Comparison of ENCODE assay signal across 16 cellular contexts in genomic region chr1:6012529-6013318, GRCh38. TPM values are rescaled to one million over a fixed set of nuclear protein-coding genes. Genes with fewer than 3 reads are reported as not detected.
DNase-seq lines count a peak whose midpoint lies in the region; ATAC-seq, FAIRE-seq and TF ChIP-seq lines count a peak whose summit lies in the region.
"Had no signal": no experiment of that assay in that cellular context is flagged by ENCODE, and none has a peak within 500 bp of the region (broad histone marks: within the 10 kb centered on the region; RNA-seq: fewer than 3 reads in every experiment).

No MANE protein-coding gene starts in this region.

- no peak overlapping the region for H2AFZ ChIP-seq in GM12878 (ENCODE audit: control insufficient read depth, low read depth, low read length)

- no peak for TF ChIP-seq RAD21 in GM12878 (IDR thresholded peaks at IDR 0.05; ENCODE audit: insufficient read depth, low read depth, low read length)

- no peak overlapping the region for H3K9ac ChIP-seq in GM12878 (ENCODE audit: control insufficient read depth, insufficient read depth, low read length)

- H3K4me2 ChIP-seq in GM12878 (ENCODE audit: control insufficient read depth, insufficient read depth), result no peak overlapping the region

- FAIRE-seq in GM18507 (lab: Jason Lieb, UNC) (peak; percentile 26), GM12878 (lab: Jason Lieb, UNC) (no peak)

- H3K27me3 ChIP-seq in GM12878 (replicated peaks in 1 of 2; ENCODE audit: control insufficient read depth in 2 of 2, insufficient read depth in 2 of 2, low read length in 1 of 2) (no peaks in the 10 kb centered on the region), right atrium auricular region (no peaks in the 10 kb centered on the region), spleen (replicated peaks in 1 of 7) (no peaks in the 10 kb centered on the region)

- WGBS in GM12878 (ENCODE audit: insufficient coverage, insufficient replicate concordance, low lambda C conversion rate, missing lambda C conversion rate), result 60% methylated on average over 16 of the region's 17 CpGs
- WGBS in spleen, 5 donors, result 78 to 83% (median 80%) methylated on average over 12 to 17 of the region's 17 CpGs

- H4K20me1 ChIP-seq in GM12878 (ENCODE audit: control insufficient read depth, insufficient read depth), result no peaks in the 10 kb centered on the region

- intact Hi-C loops in GM12878 (cut with micrococcal nuclease; ENCODE audit: unreplicated experiment), result no loop called here
- intact Hi-C loops in spleen (cut with DNase I; ENCODE audit: low total_unique reads), result no loop called here

- H3K9me3 ChIP-seq in GM12878 (replicated peaks; ENCODE audit: control insufficient read depth, insufficient read depth, low read length) (no peaks in the 10 kb centered on the region), right atrium auricular region (no peaks in the 10 kb centered on the region), spleen (no peaks in the 10 kb centered on the region)
- H3K9me3 ChIP-seq: stomach had no signal

- ATAC-seq in GM12878 (peak; percentile 47), GM18907 (IDR thresholded peaks at IDR 0.05; ENCODE audit: unreplicated experiment) (no peak)
- ATAC-seq: activated CD4-positive, CD25-positive, alpha-beta regulatory T cell treated with anti-CD3 and anti-CD28 coated beads, Interleukin-2, amount 50 U/mL, for 24 hours; PC-3; sciatic nerve had no signal

- no peak for TF ChIP-seq EP300 in GM12878 (IDR thresholded peaks at IDR 0.05; ENCODE audit: borderline replicate concordance in 1 of 2, control insufficient read depth in 1 of 2, low read depth in 2 of 2, low read length in 2 of 2)

- DNase-seq in GM18507 (ENCODE audit: extremely low spot score, insufficient read length, low read depth) (no peak), GM12878 (ENCODE audit: low read depth, low spot score) (no peak), right atrium auricular region (ENCODE audit: low spot score) (no peak), spleen (peak; percentile 64), superior temporal gyrus (ENCODE audit: extremely low spot score) (no peak)
- no peak for DNase-seq in effector CD8-positive, alpha-beta T cell (lab: John Stamatoyannopoulos, UW)
- DNase-seq: anterior cingulate cortex, NCI-H1105, NCI-H69, PC-3, stomach, T-helper 9 cell had no signal

- SMC1A ChIA-PET in GM12878 (lab: Charles Lee; ENCODE audit: uncharacterized antibody, unreplicated experiment), result no interaction called here

- POLR2A ChIA-PET in GM12878 (lab: Charles Lee), result no interaction called here

- in situ Hi-C loops in GM12878 (cut with MboI), result no loop called here

- TF ChIP-seq POLR2A in GM12878 (IDR thresholded peaks at IDR 0.05; ENCODE audit: low read depth, low read length) (no peak), spleen (IDR thresholded peaks at IDR 0.05) (no peak)

- no TSS peak for BruUV-seq in GM12878 (replicated peaks; lab: Mats Ljungman, UMichigan)

- H3K79me2 ChIP-seq in GM12878 (ENCODE audit: control insufficient read depth, insufficient read depth, low read length), result no peaks in the 10 kb centered on the region

- RAD21 ChIA-PET in GM12878 (lab: Charles Lee; ENCODE audit: unreplicated experiment), result no interaction called here

- peaks cover 5% of the 10 kb centered on the region; the same call in 1 of the 2 replicates for H3K4me1 ChIP-seq in GM12878 (ENCODE audit: control insufficient read depth, insufficient read depth, low read length)
- H3K4me1 ChIP-seq in right atrium auricular region, result peaks cover 0 to 20% of the 10 kb centered on the region in 2 donors
- H3K4me1 ChIP-seq in spleen, result peaks cover 0 to 39% (median 7%) of the 10 kb centered on the region in 6 donors
- H3K4me1 ChIP-seq: stomach had no signal

- CTCF ChIA-PET in GM12878 (lab: Yijun Ruan, JAX), result interaction anchor here (0.8 kb wide), 1 partner anchor 19 kb away, joined by 3 read pairs; no protein-coding TSS in a partner anchor

- H3K4me3 ChIP-seq in GM12878, result no peak overlapping the region
- H3K4me3 ChIP-seq in right atrium auricular region, result no peak overlapping the region
- H3K4me3 ChIP-seq in spleen, result no peak overlapping the region
- H3K4me3 ChIP-seq: SK-N-MC, stomach had no signal

- H3K36me3 ChIP-seq in GM12878 (ENCODE audit: control insufficient read depth in 2 of 2, insufficient read depth in 2 of 2, low read length in 1 of 2), result no peaks in the 10 kb centered on the region; a peak in 1 of 4 replicates
- H3K36me3 ChIP-seq in right atrium auricular region, result no peaks in the 10 kb centered on the region
- H3K36me3 ChIP-seq in spleen, result peaks cover 0 to 47% (median 0%) of the 10 kb centered on the region in 6 donors

- H3K27ac ChIP-seq in GM12878 (ENCODE audit: control insufficient read depth, insufficient read depth), result no peak overlapping the region
- peak overlapping the region; percentile 88 to 91 for H3K27ac ChIP-seq in right atrium auricular region
- H3K27ac ChIP-seq in spleen, result peak overlapping the region in 1 of 8 donors; percentile 31
- H3K27ac ChIP-seq: SK-N-MC, stomach had no signal

- TF ChIP-seq CTCF in GM12878 (IDR thresholded peaks at IDR 0.05 in 2 of 3, conservative IDR thresholded peaks at IDR 0.05 in 1 of 3; ENCODE audit: control insufficient read depth in 2 of 3, extremely low read depth in 1 of 3, insufficient read depth in 1 of 3, low read depth in 3 of 3, low read length in 3 of 3) (no peak), right atrium auricular region (IDR thresholded peaks at IDR 0.05) (no peak), spleen (IDR thresholded peaks at IDR 0.05 in 8 of 11, conservative IDR thresholded peaks at IDR 0.05 in 3 of 11) (no peak)

TF ChIP-seq in GM12878, 131 proteins besides CTCF, POLR2A, EP300 and RAD21 (continues in another document):
- TF ChIP-seq BCLAF1 (IDR thresholded peaks at IDR 0.05) (no peak), CBX5 (IDR thresholded peaks at IDR 0.05; ENCODE audit: low read depth) (no peak), STAT3 (IDR thresholded peaks at IDR 0.05; ENCODE audit: low read depth, low read length) (no peak), ZNF217 (IDR thresholded peaks at IDR 0.05) (no peak)

RNA-seq across cellular contexts. Expression of gene NPHP4, which starts 20.5 kb away (rescaled TPM):
- 33.2 and 39.6 TPM in 2 replicates for total RNA-seq in GM12878 (2013; cell fraction: nucleolus; rRNA removed)
- total RNA-seq in GM12878 (2014; rRNA removed) (3.2 and 3.8 TPM in 2 replicates), GM12878 (2014; rRNA removed; fragmentation: Illumina TruSeq; extraction: Trizol) (2.1 TPM in 2 replicates), GM12878 (2021) (8.3 and 10.5 TPM in 2 replicates), right atrium auricular region (1 to 10 TPM; 3.0 to 4.3 TPM), spleen (10 to 100 TPM in 5 of 7 donors, 1 to 10 TPM in 2; 8.4 to 17.5 (median 10.9) TPM)
- polyA plus RNA-seq in GM12878 (2011; ENCODE audit: low read depth), result 1.9 TPM
- polyA plus RNA-seq in GM12878 (2011; rRNA removed) (1.6 and 2.9 TPM in 2 replicates), GM12878 (2014; fragmentation: Illumina TruSeq; extraction: Trizol) (1.4 and 2.6 TPM in 2 replicates), GM12878 (2014; fragmentation: Nextera tagmentation; extraction: Ambion mirVana) (under 1 TPM; 0.16 to 0.66 TPM), GM12878 (2014; rRNA removed) (5.3 and 6.8 TPM in 2 replicates), GM12878 (2016; fragmentation: Nextera tagmentation; extraction: Ambion mirVana) (1 to 10 TPM; 3.3 TPM), spleen (1 to 10 TPM; 1.2 to 3.4 (median 2.6) TPM)
- 3.3 and 4.8 TPM in 2 replicates for polyA plus RNA-seq in GM12878 (2011; cell fraction: cytosol; rRNA removed)
- 41.4 and 46.9 TPM in 2 replicates for polyA plus RNA-seq in GM12878 (2011; cell fraction: nucleus; rRNA removed)
- 4.5 and 4.6 TPM in 2 replicates for polyA plus RNA-seq in GM12878 (2012)
- 5.6 and 11.7 TPM in 2 replicates for polyA minus RNA-seq in GM12878 (2011; rRNA and poly(A)+ RNA removed)
- polyA minus RNA-seq in GM12878 (2011; cell fraction: cytosol; rRNA and poly(A)+ RNA removed), result 3.8 and 4.0 TPM in 2 replicates
- 11.2 and 18.5 TPM in 2 replicates for polyA minus RNA-seq in GM12878 (2011; cell fraction: nucleus; rRNA and poly(A)+ RNA removed)

RNA-seq across cellular contexts. Expression of gene KCNAB2, which starts 33.0 kb away (rescaled TPM):
- 140 and 169 TPM in 2 replicates for total RNA-seq in GM12878 (2013; cell fraction: nucleolus; rRNA removed)
- total RNA-seq in GM12878 (2014; rRNA removed) (46.6 and 55.6 TPM in 2 replicates), GM12878 (2014; rRNA removed; fragmentation: Illumina TruSeq; extraction: Trizol) (34.8 and 36.9 TPM in 2 replicates), GM12878 (2021) (118 and 123 TPM in 2 replicates), right atrium auricular region (10 to 100 TPM in 1 of 2 donors, 1 to 10 TPM in 1; 9.3 to 14.3 TPM), spleen (100 to 1,000 TPM in 4 of 7 donors, 10 to 100 TPM in 3; 80.3 to 135 (median 109) TPM)
- 19.6 TPM for polyA plus RNA-seq in GM12878 (2011; ENCODE audit: low read depth)
- polyA plus RNA-seq in GM12878 (2011; rRNA removed) (59.0 and 117 TPM in 2 replicates), GM12878 (2014; fragmentation: Illumina TruSeq; extraction: Trizol) (23.7 and 57.4 TPM in 2 replicates), GM12878 (2014; fragmentation: Nextera tagmentation; extraction: Ambion mirVana) (1 to 10 TPM; 2.9 to 4.7 TPM), GM12878 (2014; rRNA removed) (98.9 and 115 TPM in 2 replicates), GM12878 (2016; fragmentation: Nextera tagmentation; extraction: Ambion mirVana) (10 to 100 TPM; 67.5 to 73.2 TPM), spleen (10 to 100 TPM; 23.2 to 51.5 (median 23.9) TPM)
- polyA plus RNA-seq in GM12878 (2011; cell fraction: cytosol; rRNA removed), result 99.8 and 112 TPM in 2 replicates
- 639 and 737 TPM in 2 replicates for polyA plus RNA-seq in GM12878 (2011; cell fraction: nucleus; rRNA removed)
- polyA plus RNA-seq in GM12878 (2012), result 60.1 and 83.6 TPM in 2 replicates
- 64.4 and 91.4 TPM in 2 replicates for polyA minus RNA-seq in GM12878 (2011; rRNA and poly(A)+ RNA removed)
- polyA minus RNA-seq in GM12878 (2011; cell fraction: cytosol; rRNA and poly(A)+ RNA removed), result 39.9 and 41.6 TPM in 2 replicates
- 90.3 and 105 TPM in 2 replicates for polyA minus RNA-seq in GM12878 (2011; cell fraction: nucleus; rRNA and poly(A)+ RNA removed)
